In genomic region chr9:94108584-94108983, GRCh38 we compare ENCODE assay signal across 14 cellular contexts. TPM values are rescaled to one million over a fixed set of nuclear protein-coding genes. Genes with fewer than 3 reads are reported as not detected.
DNase-seq lines count a peak whose midpoint lies in the region; ATAC-seq and TF ChIP-seq lines count a peak whose summit lies in the region.
"Had no signal": no experiment of that assay in that cellular context is flagged by ENCODE, and none has a peak within 500 bp of the region (broad histone marks: within the 10 kb centered on the region; RNA-seq: fewer than 3 reads in every experiment).

No MANE protein-coding gene starts in this region.

- H3K4me3 ChIP-seq in fibroblast of villous mesenchyme (ENCODE audit: low read depth, low read length) (no peak overlapping the region), psoas muscle (no peak overlapping the region), neural progenitor cell (no peak overlapping the region), testis (no peak overlapping the region)
- H3K4me3 ChIP-seq: mucosa of descending colon had no signal

- H3K4me3 Mint-ChIP-seq in WTC11 = no peak overlapping the region
- no peak overlapping the region for H3K4me3 Mint-ChIP-seq in neural progenitor cell

- H3K9me3 ChIP-seq in psoas muscle = no peaks in the 10 kb centered on the region
- H3K9me3 ChIP-seq in neural progenitor cell (ENCODE audit: low read depth) = no peaks in the 10 kb centered on the region
- no peaks in the 10 kb centered on the region for H3K9me3 ChIP-seq in testis
- H3K9me3 ChIP-seq: mucosa of descending colon had no signal

- H3K27me3 ChIP-seq in psoas muscle (ENCODE audit: insufficient read depth in 3 of 3, low read length in 2 of 3) (no peaks in the 10 kb centered on the region), neural progenitor cell (no peaks in the 10 kb centered on the region), testis (no peaks in the 10 kb centered on the region)

- ATAC-seq in WTC11 (peak; percentile 74), psoas muscle (peak; percentile 70 to 89 (median 82)), GM19351 (IDR thresholded peaks at IDR 0.05; ENCODE audit: unreplicated experiment) (no peak)
- ATAC-seq: activated naive CD4-positive, alpha-beta T cell treated with anti-CD3 and anti-CD28 coated beads, Interleukin-2, amount 50 U/mL, for 72 hours; mucosa of descending colon had no signal

- no peak overlapping the region for H2AFZ ChIP-seq in neural progenitor cell (replicated peaks)

- 9 to 21% (median 14%) methylated on average over 3 of the region's 3 CpGs for WGBS in psoas muscle, 3 donors
- 54 to 76% methylated on average over 3 of the region's 3 CpGs for WGBS in testis, 2 donors

- peaks cover 9% of the 10 kb centered on the region for H3K4me1 Mint-ChIP-seq in WTC11
- no peaks in the 10 kb centered on the region for H3K4me1 Mint-ChIP-seq in neural progenitor cell

- POLR2A ChIA-PET in WTC11 (lab: Charles Lee) = interaction anchor here (1.5 kb wide), 1 partner anchor 9 kb away, joined by 3 read pairs; no protein-coding TSS in a partner anchor

- CTCF ChIA-PET in WTC11 (lab: Charles Lee) = no interaction called here

- no peak for TF ChIP-seq POLR2A in testis (IDR thresholded peaks at IDR 0.05)

- in situ Hi-C loops in G401 (cut with HindIII; ENCODE audit: low sequenced_read_pairs) = no loop called here

- intact Hi-C loops in psoas muscle (cut with DNase I) (no loop called here), testis (cut with DNase I; ENCODE audit: low total_unique reads) (no loop called here)

- DNase-seq in G401 (ENCODE audit: low spot score) (peak; percentile 8), WTC11 (ENCODE audit: low spot score) (no peak), fibroblast of villous mesenchyme (ENCODE audit: low read depth) (peak; percentile 39), psoas muscle (peak; percentile 36 to 79), neural progenitor cell (ENCODE audit: low spot score) (no peak), testis (no peak)
- no peak for DNase-seq in stimulated activated CD8-positive, alpha-beta memory T cell treated with anti-CD3 and anti-CD28 coated beads, Interleukin-4, amount 100 ng/mL, for 48 hours
- DNase-seq: DND-41, mucosa of descending colon, NCI-H1105, NCI-H2227 treated with DMSO at 0.1 percent for 48 hours, WERI-Rb-1 had no signal

- H3K4me2 ChIP-seq in neural progenitor cell = no peak overlapping the region

- H3K9me3 Mint-ChIP-seq in WTC11 (peaks cover 11% of the 10 kb centered on the region), neural progenitor cell (peaks cover 5% of the 10 kb centered on the region)
- H3K9me3 Mint-ChIP-seq: activated naive CD4-positive, alpha-beta T cell treated with anti-CD3 and anti-CD28 coated beads, Interleukin-2, amount 50 U/mL, for 72 hours had no signal

- H3K27ac ChIP-seq in psoas muscle = peak overlapping the region; percentile 68
- H3K27ac ChIP-seq in neural progenitor cell = no peak overlapping the region
- no peak overlapping the region for H3K27ac ChIP-seq in testis
- H3K27ac ChIP-seq: WERI-Rb-1 had no signal

- TF ChIP-seq CTCF in WTC11 (IDR thresholded peaks at IDR 0.05) (no peak), fibroblast of villous mesenchyme (IDR thresholded peaks at IDR 0.05; ENCODE audit: insufficient read depth, low read depth, low read length) (no peak), psoas muscle (IDR thresholded peaks at IDR 0.05) (no peak), neural progenitor cell (IDR thresholded peaks at IDR 0.05) (no peak), testis (IDR thresholded peaks at IDR 0.05) (no peak)

- no peaks in the 10 kb centered on the region for H4K20me1 ChIP-seq in neural progenitor cell (ENCODE audit: low read depth)

- H3K36me3 ChIP-seq in psoas muscle (ENCODE audit: insufficient read depth in 1 of 2, low read depth in 1 of 2) (peaks cover 3 to 8% of the 10 kb centered on the region in 2 donors), neural progenitor cell (no peaks in the 10 kb centered on the region), testis (ENCODE audit: low read depth, missing control alignments) (no peaks in the 10 kb centered on the region)
- H3K36me3 ChIP-seq: WERI-Rb-1 had no signal

- H3K27ac Mint-ChIP-seq in WTC11 (no peak overlapping the region), neural progenitor cell (no peak overlapping the region)
- H3K27ac Mint-ChIP-seq: activated naive CD4-positive, alpha-beta T cell treated with anti-CD3 and anti-CD28 coated beads, Interleukin-2, amount 50 U/mL, for 72 hours had no signal

- H3K4me1 ChIP-seq in psoas muscle (peaks cover 17% of the 10 kb centered on the region), neural progenitor cell (no peaks in the 10 kb centered on the region), testis (no peaks in the 10 kb centered on the region)

- H3K27me3 Mint-ChIP-seq in WTC11 (ENCODE audit: low read depth) = no peaks in the 10 kb centered on the region; the same call in 1 of the 2 replicates
- peaks cover 3% of the 10 kb centered on the region for H3K27me3 Mint-ChIP-seq in neural progenitor cell (ENCODE audit: insufficient read depth, low read depth)

- H3F3A ChIP-seq in neural progenitor cell (ENCODE audit: low read depth) = no peaks in the 10 kb centered on the region

- H3K79me2 ChIP-seq in neural progenitor cell (ENCODE audit: low read depth) = no peaks in the 10 kb centered on the region

- no peak overlapping the region for H3K9ac ChIP-seq in neural progenitor cell

- H3K36me3 Mint-ChIP-seq in WTC11 = peaks cover 15% of the 10 kb centered on the region
- peaks cover 16% of the 10 kb centered on the region for H3K36me3 Mint-ChIP-seq in neural progenitor cell
- H3K36me3 Mint-ChIP-seq: activated naive CD4-positive, alpha-beta T cell treated with anti-CD3 and anti-CD28 coated beads, Interleukin-2, amount 50 U/mL, for 72 hours had no signal

TF ChIP-seq in WTC11, 78 proteins besides CTCF, POLR2A, EP300 and RAD21:
- TF ChIP-seq ZBTB21 (CRISPR knock-in tag; IDR thresholded peaks at IDR 0.05; ENCODE audit: borderline replicate concordance) = no peak
- TF ChIP-seq IRF1 (CRISPR knock-in tag; IDR thresholded peaks at IDR 0.05) = no peak
- TF ChIP-seq HMGA2 (CRISPR knock-in tag; IDR thresholded peaks at IDR 0.05) = no peak
- TF ChIP-seq NFYB (CRISPR knock-in tag; conservative IDR thresholded peaks at IDR 0.05; ENCODE audit: low read depth) = no peak
- TF ChIP-seq USF1 (CRISPR knock-in tag; IDR thresholded peaks at IDR 0.05) = no peak
- no peak for TF ChIP-seq SOX15 (CRISPR knock-in tag; IDR thresholded peaks at IDR 0.05)
- TF ChIP-seq RORB (CRISPR knock-in tag; IDR thresholded peaks at IDR 0.05) = no peak
- no peak for TF ChIP-seq ZNF425 (CRISPR knock-in tag; conservative IDR thresholded peaks at IDR 0.05)
TF ChIP-seq in WTC11: peak in this region for 0.

RNA-seq across cellular contexts. Expression of gene PTPDC1, which starts 24.3 kb away (rescaled TPM):
- 4.1 and 5.4 TPM in 2 replicates for total RNA-seq in G401 (2014; rRNA removed; shearing (Covaris generic))
- total RNA-seq in WTC11 (2021) (8.9 to 9.5 TPM (median 9.2 TPM) in 3 replicates), fibroblast of villous mesenchyme (7.8 and 11.9 TPM in 2 replicates), psoas muscle (1 to 10 TPM; 3.9 to 9.9 (median 7.1) TPM), neural progenitor cell (ENCODE audit: low replicate concordance) (14.4 and 15.9 TPM in 2 replicates), testis (10 to 100 TPM; 32.3 to 35.0 TPM)
- polyA plus RNA-seq in psoas muscle (1 to 10 TPM; 3.6 to 7.0 (median 4.2) TPM), testis (ENCODE audit: insufficient read depth, low read depth, low replicate concordance) (18.3 TPM)

Comparison
In these comparisons a context has a peak if more than half of its experiments do, and no peak if none do; other contexts are left out.
1. DNase-seq: peak in G401 (single experiment), fibroblast of villous mesenchyme (single experiment) and psoas muscle (2 of 2); none in WTC11 (single experiment), stimulated activated CD8-positive, alpha-beta memory T cell treated with anti-CD3 and anti-CD28 coated beads, Interleukin-4, amount 100 ng/mL, for 48 hours (single experiment), neural progenitor cell (single experiment) and testis (single experiment).